Comparison of ENCODE assay signal across 8 cellular contexts in the genomic region with DNA sequence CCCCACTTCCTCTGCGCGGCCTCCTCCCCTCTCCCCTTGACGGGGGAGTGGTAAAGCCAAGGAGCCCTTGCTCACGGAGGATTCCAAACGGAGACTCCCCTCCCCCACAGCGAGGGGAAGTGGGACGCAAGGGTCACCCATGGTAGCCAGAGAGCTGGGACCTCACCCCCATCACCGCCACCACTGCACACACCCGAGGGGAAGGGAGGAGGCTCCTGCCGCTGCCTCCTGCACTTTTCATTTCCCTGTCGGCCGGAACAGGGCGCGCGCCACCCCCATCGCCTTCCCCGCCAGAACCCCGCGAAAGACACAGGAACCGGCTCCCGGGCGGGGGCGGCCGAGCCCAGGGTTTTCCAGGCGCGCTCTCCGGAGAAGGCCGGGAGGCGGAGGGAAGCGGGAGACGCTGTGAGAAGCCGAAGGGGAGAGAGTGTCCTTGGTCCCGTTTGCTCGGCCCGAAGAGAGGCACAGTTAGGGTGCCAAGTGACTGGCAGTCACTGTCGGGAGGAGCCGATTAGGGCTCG. TPM values are rescaled to one million over a fixed set of nuclear protein-coding genes. Genes with fewer than 3 reads are reported as not detected.
DNase-seq lines count a peak whose midpoint lies in the region; ATAC-seq and TF ChIP-seq lines count a peak whose summit lies in the region.

No MANE protein-coding gene starts in this region.

- H3K23ac ChIP-seq in H9 (ENCODE audit: insufficient read length, low read depth, low read length), result no peak overlapping the region

- H3K4me3 ChIP-seq in adipocyte (ENCODE audit: low read length), result peak overlapping the region; percentile 97

- DNase-seq in CD1c-positive myeloid dendritic cell (ENCODE audit: extremely low spot score), result peak; percentile 56
- peak; percentile 47 for DNase-seq in H9
- peak; percentile 36 for DNase-seq in RPMI7951 (ENCODE audit: low read depth)
- DNase-seq in adipocyte (ENCODE audit: low read depth), result peak; percentile 62
- DNase-seq in left ventricle myocardium superior, result peak; percentile 77
- peak in 9 of 10 donors; percentile 45 to 94 (median 60) for DNase-seq in posterior cingulate gyrus

- H2BK120ac ChIP-seq in H9 (ENCODE audit: low read depth, low read length, poor library complexity, severe bottlenecking), result no peak overlapping the region

- H3K36me3 Mint-ChIP-seq in H9 (ENCODE audit: insufficient read depth in 1 of 3, low read depth in 3 of 3), result peaks cover 3 to 14% (median 11%) of the 10 kb centered on the region in 3 experiments; a peak in 6 of 7 replicates

- no peak overlapping the region for H4K5ac ChIP-seq in H9 (ENCODE audit: insufficient read length, low read depth, low read length)

- H3K79me2 ChIP-seq in H9 (ENCODE audit: insufficient read depth, low read length), result no peaks in the 10 kb centered on the region

- H3K4me1 ChIP-seq in H9 (ENCODE audit: insufficient read depth, low read length) (peaks cover 16% of the 10 kb centered on the region; the same call in 1 of the 2 replicates), adipocyte (ENCODE audit: control insufficient read depth, insufficient read depth, low read length) (peaks cover 70% of the 10 kb centered on the region)

- no peak overlapping the region for H2BK5ac ChIP-seq in H9 (ENCODE audit: insufficient read length, low read length)

- no peak for TF ChIP-seq CTCF in H9 (conservative IDR thresholded peaks at IDR 0.05)

- no peak overlapping the region for H4K8ac ChIP-seq in H9 (replicated peaks; ENCODE audit: insufficient read length, low read depth, low read length)

- peak overlapping the region; percentile 83 to 96 for H3K4me3 Mint-ChIP-seq in H9

- H2AFZ ChIP-seq in H9 (ENCODE audit: low read length), result no peak overlapping the region

- peak overlapping the region; percentile 81 for H3K4me2 ChIP-seq in H9 (ENCODE audit: insufficient read depth, insufficient read length, low read length)

- intact Hi-C loops in left ventricle myocardium superior (cut with micrococcal nuclease) (loop anchor here (5.0 kb wide), 1 partner anchor 106 kb away; no protein-coding TSS in a partner anchor), posterior cingulate gyrus (cut with DNase I) (loop anchor here (2.0 kb wide), 1 partner anchor 104 kb away; no protein-coding TSS in a partner anchor)

- peak overlapping the region; percentile 26 for H3K9ac ChIP-seq in H9 (ENCODE audit: extremely low read depth, insufficient read length, low read length)
- peak overlapping the region; percentile 96 for H3K9ac ChIP-seq in adipocyte (ENCODE audit: low read length)

- peaks cover 31 to 40% of the 10 kb centered on the region in 2 experiments for H3K4me1 Mint-ChIP-seq in H9

- no peak overlapping the region for H3T11ph ChIP-seq in H9 (ENCODE audit: low read length)

- H3K4ac ChIP-seq in H9 (ENCODE audit: low read depth, low read length), result no peak overlapping the region

- peaks cover 7% of the 10 kb centered on the region for H3K23me2 ChIP-seq in H9 (ENCODE audit: insufficient read length, low read depth, low read length, poor library complexity, severe bottlenecking)

- no peak overlapping the region for H2BK15ac ChIP-seq in H9 (ENCODE audit: low read depth, low read length)

- no peaks in the 10 kb centered on the region for H3K9me3 ChIP-seq in H9 (ENCODE audit: control insufficient read depth, low read depth, low read length)
- H3K9me3 ChIP-seq in adipocyte (ENCODE audit: control insufficient read depth, low read length), result no peaks in the 10 kb centered on the region

- H3K14ac ChIP-seq in H9 (ENCODE audit: insufficient read depth, low read length), result no peak overlapping the region; the same call in 1 of the 2 replicates

- no peak overlapping the region for H2BK20ac ChIP-seq in H9 (ENCODE audit: low read depth, low read length, poor library complexity, severe bottlenecking)

- H4K91ac ChIP-seq in H9 (ENCODE audit: insufficient read length, low read depth, low read length), result no peak overlapping the region

- H3K27ac Mint-ChIP-seq in H9, result no peak overlapping the region

- peaks cover 16% of the 10 kb centered on the region for H3K36me3 ChIP-seq in adipocyte (ENCODE audit: control insufficient read depth, insufficient read depth, low read length, severe bottlenecking)

- H3K27me3 ChIP-seq in H9 (ENCODE audit: insufficient read depth, low read length) (no peaks in the 10 kb centered on the region), adipocyte (replicated peaks; ENCODE audit: control insufficient read depth, insufficient read depth, low read length) (no peaks in the 10 kb centered on the region)

- no peak overlapping the region for H3K27ac ChIP-seq in H9 (ENCODE audit: insufficient read length, low read depth, low read length)

- no peak overlapping the region for H2BK12ac ChIP-seq in H9 (ENCODE audit: insufficient read length, low read depth, low read length)

- H2AK5ac ChIP-seq in H9 (ENCODE audit: insufficient read length, low read length), result no peak overlapping the region

- no peak overlapping the region for H3K56ac ChIP-seq in H9 (ENCODE audit: insufficient read length, low read depth, low read length)

- H3K79me1 ChIP-seq in H9 (ENCODE audit: insufficient read depth, low read depth, low read length, poor library complexity, severe bottlenecking), result no peaks in the 10 kb centered on the region

- WGBS in H9 (ENCODE audit: extremely low coverage, insufficient read length, low lambda C conversion rate), result no CpG with 5 or more reads among the region's 38 CpGs

- H3K18ac ChIP-seq in H9 (ENCODE audit: insufficient read length, low read depth, low read length), result no peak overlapping the region

- ATAC-seq in left ventricle myocardium superior (peak; percentile 38), HG03097 (IDR thresholded peaks at IDR 0.05; ENCODE audit: low FRiP score, unreplicated experiment) (no peak), GM21447 (IDR thresholded peaks at IDR 0.05; ENCODE audit: unreplicated experiment) (no peak)

- H3K9me3 Mint-ChIP-seq in H9, result no peaks in the 10 kb centered on the region

- peaks cover 5% of the 10 kb centered on the region for H3K27me3 Mint-ChIP-seq in H9 (ENCODE audit: low read depth)

- peaks cover 3% of the 10 kb centered on the region for H4K20me1 ChIP-seq in H9 (ENCODE audit: control insufficient read depth, insufficient read depth, insufficient read length)

RNA-seq across cellular contexts. Expression of a gene that starts 0.8 kb away (rescaled TPM):
- total RNA-seq in H9 (2021) (24.2 and 25.3 TPM in 2 replicates), left ventricle myocardium superior (52.7 TPM)
- total RNA-seq in RPMI7951 (2014; rRNA removed; shearing (Covaris generic)), result 36.5 and 47.7 TPM in 2 replicates

RNA-seq across cellular contexts. Expression of a gene that starts 19.5 kb away (rescaled TPM):
- 71.1 and 74.2 TPM in 2 replicates for total RNA-seq in H9 (2021)
- total RNA-seq in RPMI7951 (2014; rRNA removed; shearing (Covaris generic)), result 17.6 and 22.3 TPM in 2 replicates
- total RNA-seq in left ventricle myocardium superior, result 8.4 TPM

RNA-seq across cellular contexts. Expression of a gene that starts 19.9 kb away (rescaled TPM):
- total RNA-seq in H9 (2021) (28.9 and 29.9 TPM in 2 replicates), left ventricle myocardium superior (18.7 TPM)
- total RNA-seq in RPMI7951 (2014; rRNA removed; shearing (Covaris generic)), result 22.7 and 24.2 TPM in 2 replicates

RNA-seq across cellular contexts. Expression of a gene that starts 45.6 kb away (rescaled TPM):
- total RNA-seq in H9 (2021), result 18.7 and 19.0 TPM in 2 replicates
- total RNA-seq in RPMI7951 (2014; rRNA removed; shearing (Covaris generic)), result 0.60 and 1.3 TPM in 2 replicates
- 1.3 TPM for total RNA-seq in left ventricle myocardium superior
